Comparison of ENCODE assay signal across 35 cellular contexts in genomic region chr16:17145029-17145428, GRCh38.
"Had no signal": no experiment of that assay in that cellular context is flagged by ENCODE, and none has a peak within 500 bp of the region (broad histone marks: within the 10 kb centered on the region; RNA-seq: fewer than 3 reads in every experiment).

No MANE protein-coding gene starts in this region.

- DNase-seq: MM.1S, MV-4-11, NCI-H1048, NCI-H1092, NCI-H1092 treated with DMSO at 0.1 percent for 48 hours, NCI-H1105, NCI-H1105 treated with DMSO at 0.1 percent for 48 hours, NCI-H1417, NCI-H1417 treated with DMSO at 0.1 percent for 48 hours, NCI-H1436, NCI-H1436 treated with DMSO at 0.1 percent for 48 hours, NCI-H146, NCI-H1694, NCI-H1694 treated with DMSO at 0.1 percent for 48 hours, NCI-H187, NCI-H187 treated with DMSO at 0.1 percent for 48 hours, NCI-H1930, NCI-H2029, NCI-H2029 treated with DMSO at 0.1 percent for 48 hours, NCI-H2081, NCI-H2081 treated with DMSO at 0.1 percent for 48 hours, NCI-H2107, NCI-H2171, NCI-H2171 treated with DMSO at 0.1 percent for 48 hours, NCI-H2227 treated with DMSO at 0.1 percent for 48 hours, NCI-H226, NCI-H345, NCI-H446, NCI-H446 treated with DMSO at 0.1 percent for 48 hours, NCI-H510A, NCI-H510A treated with DMSO at 0.1 percent for 48 hours, NCI-H524, NCI-H524 treated with DMSO at 0.1 percent for 48 hours, NCI-H526, NCI-H526 treated with DMSO at 0.1 percent for 48 hours had no signal
